Comparison of ENCODE assay signal across 1 cellular context in the genomic region with DNA sequence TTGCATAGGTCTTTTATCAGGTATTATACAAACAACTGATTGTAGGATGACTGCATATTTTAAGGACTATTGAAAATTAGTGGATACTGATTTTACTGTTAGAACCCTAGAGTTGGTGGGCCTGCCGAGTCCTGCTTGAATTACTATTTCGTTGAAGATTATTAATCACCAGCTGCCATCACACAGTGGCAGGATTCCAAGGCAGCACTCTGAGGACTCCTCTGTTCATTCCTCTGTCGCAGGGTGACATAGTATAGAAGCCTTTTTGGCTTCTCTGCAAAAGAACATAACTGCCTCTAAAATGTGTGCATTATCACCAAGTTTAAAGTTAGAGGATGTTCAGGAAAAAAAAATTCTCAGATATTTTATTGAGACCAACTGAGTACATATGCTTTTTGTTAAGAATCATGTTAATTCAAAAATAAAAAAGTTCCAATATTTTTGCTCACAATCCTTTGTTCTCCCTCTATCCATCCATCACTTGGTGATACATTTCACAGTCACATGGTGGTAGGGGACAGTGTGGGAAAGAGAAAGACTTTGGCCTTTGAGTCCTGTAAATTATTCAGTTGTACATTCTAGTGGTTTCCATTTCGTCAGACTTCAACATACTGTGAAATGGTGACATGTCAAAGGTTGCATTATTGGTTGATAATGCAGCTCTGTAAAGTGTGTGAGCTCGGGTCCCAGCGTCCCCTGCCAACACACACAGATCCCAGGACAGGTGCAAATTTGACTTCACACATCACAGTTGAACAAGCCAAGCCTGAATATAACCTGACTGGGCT.
TF ChIP-seq lines count a peak whose summit lies in the region.

No MANE protein-coding gene starts in this region.

TF ChIP-seq in GM23338, 12 proteins besides CTCF, POLR2A, EP300 and RAD21 (continued from another document):
- TF ChIP-seq, protein P1, sequence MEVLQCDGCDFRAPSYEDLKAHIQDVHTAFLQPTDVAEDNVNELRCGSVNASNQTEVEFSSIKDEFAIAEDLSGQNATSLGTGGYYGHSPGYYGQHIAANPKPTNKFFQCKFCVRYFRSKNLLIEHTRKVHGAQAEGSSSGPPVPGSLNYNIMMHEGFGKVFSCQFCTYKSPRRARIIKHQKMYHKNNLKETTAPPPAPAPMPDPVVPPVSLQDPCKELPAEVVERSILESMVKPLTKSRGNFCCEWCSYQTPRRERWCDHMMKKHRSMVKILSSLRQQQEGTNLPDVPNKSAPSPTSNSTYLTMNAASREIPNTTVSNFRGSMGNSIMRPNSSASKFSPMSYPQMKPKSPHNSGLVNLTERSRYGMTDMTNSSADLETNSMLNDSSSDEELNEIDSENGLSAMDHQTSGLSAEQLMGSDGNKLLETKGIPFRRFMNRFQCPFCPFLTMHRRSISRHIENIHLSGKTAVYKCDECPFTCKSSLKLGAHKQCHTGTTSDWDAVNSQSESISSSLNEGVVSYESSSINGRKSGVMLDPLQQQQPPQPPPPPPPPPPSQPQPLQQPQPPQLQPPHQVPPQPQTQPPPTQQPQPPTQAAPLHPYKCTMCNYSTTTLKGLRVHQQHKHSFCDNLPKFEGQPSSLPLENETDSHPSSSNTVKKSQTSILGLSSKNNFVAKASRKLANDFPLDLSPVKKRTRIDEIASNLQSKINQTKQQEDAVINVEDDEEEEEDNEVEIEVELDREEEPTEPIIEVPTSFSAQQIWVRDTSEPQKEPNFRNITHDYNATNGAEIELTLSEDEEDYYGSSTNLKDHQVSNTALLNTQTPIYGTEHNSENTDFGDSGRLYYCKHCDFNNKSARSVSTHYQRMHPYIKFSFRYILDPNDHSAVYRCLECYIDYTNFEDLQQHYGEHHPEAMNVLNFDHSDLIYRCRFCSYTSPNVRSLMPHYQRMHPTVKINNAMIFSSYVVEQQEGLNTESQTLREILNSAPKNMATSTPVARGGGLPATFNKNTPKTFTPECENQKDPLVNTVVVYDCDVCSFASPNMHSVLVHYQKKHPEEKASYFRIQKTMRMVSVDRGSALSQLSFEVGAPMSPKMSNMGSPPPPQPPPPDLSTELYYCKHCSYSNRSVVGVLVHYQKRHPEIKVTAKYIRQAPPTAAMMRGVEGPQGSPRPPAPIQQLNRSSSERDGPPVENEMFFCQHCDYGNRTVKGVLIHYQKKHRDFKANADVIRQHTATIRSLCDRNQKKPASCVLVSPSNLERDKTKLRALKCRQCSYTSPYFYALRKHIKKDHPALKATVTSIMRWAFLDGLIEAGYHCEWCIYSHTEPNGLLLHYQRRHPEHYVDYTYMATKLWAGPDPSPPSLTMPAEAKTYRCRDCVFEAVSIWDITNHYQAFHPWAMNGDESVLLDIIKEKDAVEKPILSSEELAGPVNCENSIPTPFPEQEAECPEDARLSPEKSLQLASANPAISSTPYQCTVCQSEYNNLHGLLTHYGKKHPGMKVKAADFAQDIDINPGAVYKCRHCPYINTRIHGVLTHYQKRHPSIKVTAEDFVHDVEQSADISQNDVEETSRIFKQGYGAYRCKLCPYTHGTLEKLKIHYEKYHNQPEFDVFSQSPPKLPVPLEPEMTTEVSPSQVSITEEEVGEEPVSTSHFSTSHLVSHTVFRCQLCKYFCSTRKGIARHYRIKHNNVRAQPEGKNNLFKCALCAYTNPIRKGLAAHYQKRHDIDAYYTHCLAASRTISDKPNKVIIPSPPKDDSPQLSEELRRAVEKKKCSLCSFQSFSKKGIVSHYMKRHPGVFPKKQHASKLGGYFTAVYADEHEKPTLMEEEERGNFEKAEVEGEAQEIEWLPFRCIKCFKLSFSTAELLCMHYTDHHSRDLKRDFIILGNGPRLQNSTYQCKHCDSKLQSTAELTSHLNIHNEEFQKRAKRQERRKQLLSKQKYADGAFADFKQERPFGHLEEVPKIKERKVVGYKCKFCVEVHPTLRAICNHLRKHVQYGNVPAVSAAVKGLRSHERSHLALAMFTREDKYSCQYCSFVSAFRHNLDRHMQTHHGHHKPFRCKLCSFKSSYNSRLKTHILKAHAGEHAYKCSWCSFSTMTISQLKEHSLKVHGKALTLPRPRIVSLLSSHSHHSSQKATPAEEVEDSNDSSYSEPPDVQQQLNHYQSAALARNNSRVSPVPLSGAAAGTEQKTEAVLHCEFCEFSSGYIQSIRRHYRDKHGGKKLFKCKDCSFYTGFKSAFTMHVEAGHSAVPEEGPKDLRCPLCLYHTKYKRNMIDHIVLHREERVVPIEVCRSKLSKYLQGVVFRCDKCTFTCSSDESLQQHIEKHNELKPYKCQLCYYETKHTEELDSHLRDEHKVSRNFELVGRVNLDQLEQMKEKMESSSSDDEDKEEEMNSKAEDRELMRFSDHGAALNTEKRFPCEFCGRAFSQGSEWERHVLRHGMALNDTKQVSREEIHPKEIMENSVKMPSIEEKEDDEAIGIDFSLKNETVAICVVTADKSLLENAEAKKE (CRISPR knock-in tag; IDR thresholded peaks at IDR 0.05), result no peak
- TF ChIP-seq JUNB (IDR thresholded peaks at IDR 0.05; ENCODE audit: unreplicated experiment) (no peak), EZH2 (IDR thresholded peaks at IDR 0.05; ENCODE audit: low read depth, unreplicated experiment) (no peak), POLR2AphosphoS5 (IDR thresholded peaks at IDR 0.05; ENCODE audit: low read depth) (no peak), CREB1 (CRISPR knock-in tag; IDR thresholded peaks at IDR 0.05; ENCODE audit: low read depth) (no peak), ZNF114 (CRISPR knock-in tag; IDR thresholded peaks at IDR 0.05) (no peak), STAT1 (IDR thresholded peaks at IDR 0.05; ENCODE audit: unreplicated experiment) (no peak)
- TF ChIP-seq, protein P2, sequence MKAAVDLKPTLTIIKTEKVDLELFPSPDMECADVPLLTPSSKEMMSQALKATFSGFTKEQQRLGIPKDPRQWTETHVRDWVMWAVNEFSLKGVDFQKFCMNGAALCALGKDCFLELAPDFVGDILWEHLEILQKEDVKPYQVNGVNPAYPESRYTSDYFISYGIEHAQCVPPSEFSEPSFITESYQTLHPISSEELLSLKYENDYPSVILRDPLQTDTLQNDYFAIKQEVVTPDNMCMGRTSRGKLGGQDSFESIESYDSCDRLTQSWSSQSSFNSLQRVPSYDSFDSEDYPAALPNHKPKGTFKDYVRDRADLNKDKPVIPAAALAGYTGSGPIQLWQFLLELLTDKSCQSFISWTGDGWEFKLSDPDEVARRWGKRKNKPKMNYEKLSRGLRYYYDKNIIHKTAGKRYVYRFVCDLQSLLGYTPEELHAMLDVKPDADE (IDR thresholded peaks at IDR 0.05), result no peak
